Comparison of ENCODE assay signal across 1 cellular context in the genomic region with DNA sequence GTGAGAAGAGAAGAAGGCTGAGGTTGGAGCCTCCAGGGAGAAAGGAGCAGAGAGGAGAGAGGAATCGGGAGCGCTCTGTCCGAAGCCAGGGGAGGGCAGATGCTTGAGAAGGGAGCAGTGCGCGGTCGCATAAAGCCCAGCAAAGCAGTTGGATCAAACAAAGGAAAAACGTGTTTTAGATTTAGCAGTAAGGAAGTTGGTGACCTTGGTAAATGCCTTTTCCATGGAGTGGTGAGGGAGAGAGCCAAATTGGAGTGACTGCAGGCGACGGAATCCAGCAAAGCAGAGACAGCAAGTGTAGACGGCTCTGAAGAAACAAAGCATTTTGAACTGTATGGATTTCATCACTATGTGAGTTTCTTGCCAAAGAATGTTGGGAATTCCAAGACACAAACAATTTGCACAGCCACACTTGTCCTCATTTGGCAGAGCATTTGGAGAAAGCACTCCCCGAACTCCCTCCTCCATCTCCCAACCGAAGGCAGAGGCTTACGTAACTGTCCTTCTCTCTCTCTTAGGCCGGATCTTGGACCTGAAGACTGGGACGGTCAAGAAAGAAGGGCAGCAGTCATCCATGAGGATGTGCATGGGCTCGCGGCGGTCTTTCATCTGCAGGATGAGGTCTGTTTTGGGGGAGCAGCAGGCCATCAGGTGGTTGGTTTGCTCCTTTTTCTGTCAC.
TF ChIP-seq lines count a peak whose summit lies in the region.

No MANE protein-coding gene starts in this region.

TF ChIP-seq in IMR-90, 13 proteins besides CTCF, POLR2A, EP300 and RAD21:
- TF ChIP-seq CEBPB (IDR thresholded peaks at IDR 0.05; ENCODE audit: low read depth, low read length) (peak; percentile 91), NFE2L2 (IDR thresholded peaks at IDR 0.05; ENCODE audit: low read depth, low read length) (no peak), MAFK (IDR thresholded peaks at IDR 0.05; ENCODE audit: low read depth, low read length) (no peak), SMC3 (IDR thresholded peaks at IDR 0.05; ENCODE audit: low read depth, low read length) (0 out of 2 replicates have a peak, but pooled peaks have one; percentile 2), BHLHE40 (IDR thresholded peaks at IDR 0.05; ENCODE audit: low read depth, low read length) (peak; percentile 71; the same call in 1 of the 2 replicates), MXI1 (IDR thresholded peaks at IDR 0.05; ENCODE audit: borderline replicate concordance, low read depth, low read length) (peak; percentile 29; the same call in 1 of the 2 replicates), MAZ (IDR thresholded peaks at IDR 0.05; ENCODE audit: borderline replicate concordance, low read depth, low read length) (peak; percentile 25; the same call in 1 of the 2 replicates)
- TF ChIP-seq, protein P1, sequence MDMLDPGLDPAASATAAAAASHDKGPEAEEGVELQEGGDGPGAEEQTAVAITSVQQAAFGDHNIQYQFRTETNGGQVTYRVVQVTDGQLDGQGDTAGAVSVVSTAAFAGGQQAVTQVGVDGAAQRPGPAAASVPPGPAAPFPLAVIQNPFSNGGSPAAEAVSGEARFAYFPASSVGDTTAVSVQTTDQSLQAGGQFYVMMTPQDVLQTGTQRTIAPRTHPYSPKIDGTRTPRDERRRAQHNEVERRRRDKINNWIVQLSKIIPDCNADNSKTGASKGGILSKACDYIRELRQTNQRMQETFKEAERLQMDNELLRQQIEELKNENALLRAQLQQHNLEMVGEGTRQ (IDR thresholded peaks at IDR 0.05; ENCODE audit: low read depth, low read length) = no peak
